12 cellular contexts compared by ENCODE assay signal in the genomic region with DNA sequence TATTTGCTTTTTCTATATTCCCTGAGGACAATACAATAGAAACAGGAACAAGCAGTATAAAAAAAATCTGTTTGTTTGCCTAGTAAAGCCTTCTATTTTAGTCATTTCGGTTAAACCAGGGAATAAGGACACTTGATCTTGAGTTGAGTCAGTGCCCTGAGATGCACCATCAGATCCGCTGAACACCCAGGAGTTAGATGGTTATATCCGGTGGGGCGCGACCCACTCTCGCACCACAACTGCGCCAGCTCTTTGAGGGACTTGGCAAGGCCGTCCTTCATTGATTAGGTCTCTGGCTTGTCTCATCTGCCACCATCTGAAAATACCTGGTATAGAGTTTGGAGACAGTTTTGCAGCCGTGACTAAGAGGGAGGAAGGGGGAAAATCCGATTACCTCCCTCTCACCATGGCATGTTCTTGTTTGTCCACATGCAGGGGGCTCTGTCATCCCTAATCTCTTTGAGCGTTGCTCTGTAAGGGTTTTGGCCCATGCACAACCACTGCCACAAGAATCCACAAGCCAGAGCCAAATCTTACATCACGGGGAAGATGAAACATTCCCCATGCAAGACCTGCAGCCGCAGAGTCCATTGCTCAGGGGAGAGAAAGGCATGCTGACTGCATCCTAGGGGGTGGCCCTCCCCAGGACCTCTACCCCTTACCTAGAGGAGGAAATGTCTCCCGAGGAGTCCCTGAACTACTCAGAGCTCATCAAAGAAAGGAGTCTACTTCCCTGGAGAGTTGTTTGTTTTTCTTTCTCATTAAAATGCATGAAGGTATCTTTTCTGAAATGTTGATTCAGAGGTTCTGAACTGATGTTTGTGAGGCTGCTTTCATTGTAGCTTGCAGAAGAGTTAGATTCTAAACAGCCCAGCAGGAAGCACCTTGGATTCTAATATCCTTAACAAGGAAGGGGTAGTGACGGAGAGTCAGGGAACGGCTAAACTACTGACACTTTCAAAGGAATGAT.
DNase-seq lines count a peak whose midpoint lies in the region; ATAC-seq and TF ChIP-seq lines count a peak whose summit lies in the region.
"Had no signal": no experiment of that assay in that cellular context is flagged by ENCODE, and none has a peak within 500 bp of the region (broad histone marks: within the 10 kb centered on the region; RNA-seq: fewer than 3 reads in every experiment).

No MANE protein-coding gene starts in this region.

- H3K27ac ChIP-seq in C4-2B = peak overlapping the region; percentile 4; the same call in 1 of the 2 replicates

- peaks cover 5% of the 10 kb centered on the region for H3K9me3 Mint-ChIP-seq in nephron
- H3K9me3 Mint-ChIP-seq in stimulated activated naive CD8-positive, alpha-beta T cell treated with anti-CD3 and anti-CD28 coated beads, Interleukin-15, amount 100 ng/mL, for 72 hours = no peaks in the 10 kb centered on the region

- peak overlapping the region in 2 of 3 experiments; percentile 5 for H3K4me3 Mint-ChIP-seq in nephron
- H3K4me3 Mint-ChIP-seq in stimulated activated naive CD8-positive, alpha-beta T cell treated with anti-CD3 and anti-CD28 coated beads, Interleukin-15, amount 100 ng/mL, for 72 hours = no peak overlapping the region
- H3K4me3 Mint-ChIP-seq: activated naive CD4-positive, alpha-beta T cell treated with anti-CD3 and anti-CD28 coated beads, Interleukin-2, amount 50 U/mL, for 24 hours; CD4-positive, alpha-beta memory T cell had no signal

- H3K4me3 ChIP-seq in fibroblast of mammary gland (ENCODE audit: control insufficient read depth, low read depth, low read length) = no peak overlapping the region

- ATAC-seq in stimulated activated naive CD8-positive, alpha-beta T cell treated with anti-CD3 and anti-CD28 coated beads, Interleukin-15, amount 100 ng/mL, for 72 hours = no peak

- peak overlapping the region; percentile 69 to 90 (median 80) for H3K27ac Mint-ChIP-seq in nephron
- no peak overlapping the region for H3K27ac Mint-ChIP-seq in stimulated activated naive CD8-positive, alpha-beta T cell treated with anti-CD3 and anti-CD28 coated beads, Interleukin-15, amount 100 ng/mL, for 72 hours
- H3K27ac Mint-ChIP-seq: activated naive CD4-positive, alpha-beta T cell treated with anti-CD3 and anti-CD28 coated beads, Interleukin-2, amount 50 U/mL, for 24 hours; CD4-positive, alpha-beta memory T cell had no signal

- TF ChIP-seq CTCF in C4-2B (conservative IDR thresholded peaks at IDR 0.05) (no peak), fibroblast of mammary gland (conservative IDR thresholded peaks at IDR 0.05; ENCODE audit: control insufficient read depth, insufficient read depth, low read depth, low read length) (no peak), nephron (IDR thresholded peaks at IDR 0.05; ENCODE audit: unreplicated experiment in 3 of 3) (no peak)

- H3K4me1 Mint-ChIP-seq in nephron = peaks cover 19% of the 10 kb centered on the region
- H3K4me1 Mint-ChIP-seq in stimulated activated naive CD8-positive, alpha-beta T cell treated with anti-CD3 and anti-CD28 coated beads, Interleukin-15, amount 100 ng/mL, for 72 hours = no peaks in the 10 kb centered on the region
- H3K4me1 Mint-ChIP-seq: activated naive CD4-positive, alpha-beta T cell treated with anti-CD3 and anti-CD28 coated beads, Interleukin-2, amount 50 U/mL, for 24 hours; CD4-positive, alpha-beta memory T cell had no signal

- DNase-seq in RPMI7951 (ENCODE audit: low read depth) (peak; percentile 90), fibroblast of mammary gland (ENCODE audit: low read depth) (peak; percentile 92), cerebellar nuclear complex (lab: John Stamatoyannopoulos, UW) (no peak), NCI-H128 (lab: John Stamatoyannopoulos, UW; ENCODE audit: unreplicated experiment) (no peak)
- no peak for DNase-seq in activated CD4-positive, alpha-beta T cell treated with anti-CD3 and anti-CD28 coated beads for 4 hours
- DNase-seq in stimulated activated naive CD8-positive, alpha-beta T cell treated with anti-CD3 and anti-CD28 coated beads, Interleukin-15, amount 100 ng/mL, for 72 hours = no peak
- DNase-seq: activated CD4-positive, alpha-beta T cell treated with anti-CD3 and anti-CD28 coated beads, Interleukin-2, amount 50 U/mL, for 48 hours; CD4-positive, alpha-beta memory T cell; NCI-H524 had no signal

- peaks cover under 1% of the 10 kb centered on the region for H3K27me3 Mint-ChIP-seq in nephron (ENCODE audit: low read depth)
- H3K27me3 Mint-ChIP-seq in stimulated activated naive CD8-positive, alpha-beta T cell treated with anti-CD3 and anti-CD28 coated beads, Interleukin-15, amount 100 ng/mL, for 72 hours = peaks cover 23% of the 10 kb centered on the region

- no peaks in the 10 kb centered on the region for H3K36me3 Mint-ChIP-seq in nephron (ENCODE audit: low read depth)
- H3K36me3 Mint-ChIP-seq: CD4-positive, alpha-beta memory T cell had no signal

Comparison
In these comparisons a context has a peak if more than half of its experiments do, and no peak if none do; other contexts are left out.
1. DNase-seq: peak in RPMI7951 (single experiment) and fibroblast of mammary gland (single experiment); none in activated CD4-positive, alpha-beta T cell treated with anti-CD3 and anti-CD28 coated beads for 4 hours (0 of 2), cerebellar nuclear complex (0 of 2), NCI-H128 (single experiment) and stimulated activated naive CD8-positive, alpha-beta T cell treated with anti-CD3 and anti-CD28 coated beads, Interleukin-15, amount 100 ng/mL, for 72 hours (0 of 2).
2. H3K27ac Mint-ChIP-seq: peak in nephron (3 of 3); none in stimulated activated naive CD8-positive, alpha-beta T cell treated with anti-CD3 and anti-CD28 coated beads, Interleukin-15, amount 100 ng/mL, for 72 hours (0 of 2).
3. H3K4me3 Mint-ChIP-seq: peak in nephron (2 of 3); none in stimulated activated naive CD8-positive, alpha-beta T cell treated with anti-CD3 and anti-CD28 coated beads, Interleukin-15, amount 100 ng/mL, for 72 hours (0 of 2).